11 cellular contexts compared by ENCODE assay signal in genomic region chr13:41588899-41589298, GRCh38.
A peak's percentile ranks its signal among the peaks of the same experiment; 100 is the strongest.
DNase-seq lines count a peak whose midpoint lies in the region; ATAC-seq and TF ChIP-seq lines count a peak whose summit lies in the region.
"Had no signal": no experiment of that assay in that cellular context is flagged by ENCODE, and none has a peak within 500 bp of the region (broad histone marks: within the 10 kb centered on the region; RNA-seq: fewer than 3 reads in every experiment).

No MANE protein-coding gene starts in this region.

- H3K27ac ChIP-seq in SU-DHL-6 (ENCODE audit: low read depth, low read length), result peak overlapping the region; percentile 69
- H3K27ac ChIP-seq: C4-2B had no signal

- H3F3A ChIP-seq in SU-DHL-6 (ENCODE audit: insufficient read depth), result peaks cover 8% of the 10 kb centered on the region; the same call in 1 of the 2 replicates

- CTCF ChIA-PET in activated CD4-positive, alpha-beta T cell treated with anti-CD3 and anti-CD28 coated beads, Interleukin-2, amount 10 ng/mL, durations not matched to agents 7 days and 5 days (lab: Charles Lee), result interaction anchor here (0.6 to 1.7 kb wide), 4 partner anchors 9 to 39 kb away, joined by 3 to 5 read pairs (median 3); no protein-coding TSS in a partner anchor

- no peaks in the 10 kb centered on the region for H3K27me3 Mint-ChIP-seq in activated CD4-positive, alpha-beta T cell treated with anti-CD3 and anti-CD28 coated beads, Interleukin-2, amount 10 ng/mL, durations not matched to agents 7 days and 5 days
- H3K27me3 Mint-ChIP-seq: naive B cell had no signal

- H3K36me3 ChIP-seq in SU-DHL-6 (ENCODE audit: low read length), result no peaks in the 10 kb centered on the region

- no peaks in the 10 kb centered on the region for H3K27me3 ChIP-seq in SU-DHL-6 (ENCODE audit: low read length)

- no peaks in the 10 kb centered on the region for H3K9me2 ChIP-seq in SU-DHL-6 (replicated peaks; ENCODE audit: insufficient read depth, low read length)

- no peaks in the 10 kb centered on the region for H3K79me2 ChIP-seq in SU-DHL-6 (ENCODE audit: insufficient read depth, low read length)

- no peak overlapping the region for H3K27ac Mint-ChIP-seq in activated CD4-positive, alpha-beta T cell treated with anti-CD3 and anti-CD28 coated beads, Interleukin-2, amount 10 ng/mL, durations not matched to agents 7 days and 5 days
- H3K27ac Mint-ChIP-seq: naive B cell had no signal

- H3K4me3 Mint-ChIP-seq in activated CD4-positive, alpha-beta T cell treated with anti-CD3 and anti-CD28 coated beads, Interleukin-2, amount 10 ng/mL, durations not matched to agents 7 days and 5 days, result no peak overlapping the region
- H3K4me3 Mint-ChIP-seq: naive B cell had no signal

- H3K36me3 Mint-ChIP-seq in activated CD4-positive, alpha-beta T cell treated with anti-CD3 and anti-CD28 coated beads, Interleukin-2, amount 10 ng/mL, durations not matched to agents 7 days and 5 days (ENCODE audit: low read depth), result peaks cover 28% of the 10 kb centered on the region

- H3K9me3 ChIP-seq in SU-DHL-6 (ENCODE audit: insufficient read depth, low read length), result no peaks in the 10 kb centered on the region

- no peak overlapping the region for H3K4me2 ChIP-seq in SU-DHL-6 (ENCODE audit: low read depth, low read length, poor library complexity, severe bottlenecking)

- TF ChIP-seq CTCF in SU-DHL-6 (IDR thresholded peaks at IDR 0.05; ENCODE audit: insufficient read depth, low read length, poor library complexity, severe bottlenecking) (no peak), epithelial cell of proximal tubule (conservative IDR thresholded peaks at IDR 0.05; ENCODE audit: low read depth, low read length) (no peak)

- H3K4me1 Mint-ChIP-seq in activated CD4-positive, alpha-beta T cell treated with anti-CD3 and anti-CD28 coated beads, Interleukin-2, amount 10 ng/mL, durations not matched to agents 7 days and 5 days, result peaks cover 6% of the 10 kb centered on the region

- H3K9me3 Mint-ChIP-seq in activated CD4-positive, alpha-beta T cell treated with anti-CD3 and anti-CD28 coated beads, Interleukin-2, amount 10 ng/mL, durations not matched to agents 7 days and 5 days, result no peaks in the 10 kb centered on the region

- no peak overlapping the region for H2AFZ ChIP-seq in SU-DHL-6 (ENCODE audit: low read depth, low read length, severe bottlenecking)

- H3K9ac ChIP-seq in SU-DHL-6 (ENCODE audit: low read length), result no peak overlapping the region

- DNase-seq in activated CD4-positive, alpha-beta T cell treated with anti-CD3 and anti-CD28 coated beads for 4 hours, result peak; percentile 7 to 16
- no peak for DNase-seq in activated CD4-positive, alpha-beta T cell treated with anti-CD3 and anti-CD28 coated beads, Interleukin-2, amount 10 ng/mL, durations not matched to agents 7 days and 5 days
- DNase-seq in epithelial cell of proximal tubule (ENCODE audit: low read depth) (peak; percentile 54), DMS79 treated with DMSO at 0.1 percent for 48 hours (lab: John Stamatoyannopoulos, UW) (no peak)
- peak; percentile 25 to 29 for DNase-seq in stimulated activated CD4-positive, alpha-beta T cell treated with anti-CD3 and anti-CD28 coated beads, Interleukin-4, amount 100 ng/mL, for 48 hours (ENCODE audit: low read depth in 2 of 2)
- DNase-seq: naive B cell, substantia nigra had no signal

- H3K4me3 ChIP-seq in SU-DHL-6 (ENCODE audit: insufficient read depth, low read length, poor library complexity, severe bottlenecking) (no peak overlapping the region), epithelial cell of proximal tubule (ENCODE audit: low read depth, low read length) (no peak overlapping the region)

- ATAC-seq in GM21723 (IDR thresholded peaks at IDR 0.05; ENCODE audit: unreplicated experiment) (no peak), GM18868 (IDR thresholded peaks at IDR 0.05; ENCODE audit: unreplicated experiment) (no peak)

- no peaks in the 10 kb centered on the region for H4K20me1 ChIP-seq in SU-DHL-6 (ENCODE audit: low read depth, low read length)

- POLR2A ChIA-PET in activated CD4-positive, alpha-beta T cell treated with anti-CD3 and anti-CD28 coated beads, Interleukin-2, amount 10 ng/mL, durations not matched to agents 7 days and 5 days (lab: Charles Lee), result no interaction called here

Comparison
In these comparisons a context has a peak if more than half of its experiments do, and no peak if none do; other contexts are left out.
1. DNase-seq: peak in activated CD4-positive, alpha-beta T cell treated with anti-CD3 and anti-CD28 coated beads for 4 hours (2 of 2), epithelial cell of proximal tubule (single experiment) and stimulated activated CD4-positive, alpha-beta T cell treated with anti-CD3 and anti-CD28 coated beads, Interleukin-4, amount 100 ng/mL, for 48 hours (2 of 2); none in activated CD4-positive, alpha-beta T cell treated with anti-CD3 and anti-CD28 coated beads, Interleukin-2, amount 10 ng/mL, durations not matched to agents 7 days and 5 days (single experiment) and DMS79 treated with DMSO at 0.1 percent for 48 hours (single experiment).